Comparison of ENCODE assay signal across 7 cellular contexts in genomic region chr5:165673499-165673898, GRCh38.
"Had no signal": no experiment of that assay in that cellular context is flagged by ENCODE, and none has a peak within 500 bp of the region (broad histone marks: within the 10 kb centered on the region; RNA-seq: fewer than 3 reads in every experiment).

No MANE protein-coding gene starts in this region.

- ATAC-seq: GM23338 had no signal

- FAIRE-seq: H1, H54, HTR-8/SVneo had no signal

- H3K4me2 ChIP-seq: GM23338 had no signal

- DNase-seq: H9, HCEC 1CT, KBM-7 had no signal

- H2AFZ ChIP-seq: GM23338 had no signal

- H3K4me3 ChIP-seq: GM23338 had no signal
